ENCODE assay signal across 27 cellular contexts in the genomic region with DNA sequence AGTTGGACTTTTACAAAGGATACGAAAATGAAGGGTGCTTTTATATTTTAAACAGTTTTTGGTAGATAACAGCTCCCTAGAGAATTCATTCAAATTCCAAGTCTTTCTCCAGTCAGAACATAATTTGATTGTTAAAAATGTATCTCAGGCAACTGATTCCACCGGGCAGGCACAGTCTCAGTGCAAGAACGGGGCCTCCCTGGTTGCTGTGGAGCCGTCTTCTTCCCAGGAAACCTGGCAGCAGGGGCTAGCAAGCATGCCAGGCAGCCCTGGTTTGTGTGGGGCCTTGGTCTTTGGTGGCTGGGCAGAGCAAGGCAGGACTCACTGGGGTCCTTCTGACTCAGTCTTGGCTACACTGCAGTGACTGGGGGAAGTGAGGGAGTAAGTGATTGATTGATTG.
"Had no signal": no experiment of that assay in that cellular context is flagged by ENCODE, and none has a peak within 500 bp of the region (broad histone marks: within the 10 kb centered on the region; RNA-seq: fewer than 3 reads in every experiment).

No MANE protein-coding gene starts in this region.

- H3K4me2 ChIP-seq: neural progenitor cell had no signal

- H2AFZ ChIP-seq: neural progenitor cell had no signal

- H3K4me1 ChIP-seq: adrenal gland, body of pancreas, neural progenitor cell, testis, transverse colon had no signal

- H3K27ac ChIP-seq: adrenal gland, body of pancreas, left ventricle myocardium inferior, neural progenitor cell, testis, transverse colon, VCaP had no signal

- H3K9ac ChIP-seq: neural progenitor cell had no signal

- H3K27me3 ChIP-seq: body of pancreas, neural progenitor cell, testis, transverse colon had no signal

- H3K36me3 ChIP-seq: adrenal gland, heart right ventricle, left ventricle myocardium inferior, neural progenitor cell, transverse colon had no signal

- H3K4me3 ChIP-seq: adrenal gland, body of pancreas, heart right ventricle, left ventricle myocardium inferior, neural progenitor cell, testis, transverse colon had no signal

- DNase-seq: activated CD4-positive, alpha-beta T cell treated with anti-CD3 and anti-CD28 coated beads for 4 hours; activated CD4-positive, alpha-beta T cell treated with anti-CD3 and anti-CD28 coated beads, Interleukin-2, amount 50 U/mL, for 4 hours; activated CD8-positive, alpha-beta memory T cell treated with anti-CD3 and anti-CD28 coated beads for 24 hours; activated effector memory CD4-positive, alpha-beta T cell treated with anti-CD3 and anti-CD28 coated beads, Interleukin-2, amount 50 U/mL, for 16 hours; activated naive CD4-positive, alpha-beta T cell treated with anti-CD3 and anti-CD28 coated beads for 36 hours; activated naive CD8-positive, alpha-beta T cell treated with anti-CD3 and anti-CD28 coated beads for 36 hours; activated T-cell treated with anti-CD3 and anti-CD28 coated beads, Interleukin-2, amount 50 U/mL, for 1 hour; adrenal gland; aorta; body of pancreas; cortex of kidney; effector memory CD8-positive, alpha-beta T cell; erythroblast; foreskin fibroblast; heart right ventricle; islet precursor cell; left ventricle myocardium inferior; naive thymus-derived CD4-positive, alpha-beta T cell; occipital lobe; right cardiac atrium; stimulated activated CD4-positive, alpha-beta T cell treated with anti-CD3 and anti-CD28 coated beads, Interleukin-15, amount 100 ng/mL, for 24 hours; stimulated activated CD4-positive, alpha-beta T cell treated with anti-CD3 and anti-CD28 coated beads, Interleukin-2, amount 100 ng/mL, for 24 hours; stimulated activated naive B cell treated with anti-CD40 and anti-IgM and Interleukin-4, amounts not matched to agents 10 μg/mL and 1 μg/mL and 100 μg/mL, for 72 hours; testis; transverse colon had no signal

- H3K9me3 ChIP-seq: adrenal gland, body of pancreas, heart right ventricle, left ventricle myocardium inferior, testis, transverse colon had no signal
